8 cellular contexts compared by ENCODE assay signal in the genomic region with DNA sequence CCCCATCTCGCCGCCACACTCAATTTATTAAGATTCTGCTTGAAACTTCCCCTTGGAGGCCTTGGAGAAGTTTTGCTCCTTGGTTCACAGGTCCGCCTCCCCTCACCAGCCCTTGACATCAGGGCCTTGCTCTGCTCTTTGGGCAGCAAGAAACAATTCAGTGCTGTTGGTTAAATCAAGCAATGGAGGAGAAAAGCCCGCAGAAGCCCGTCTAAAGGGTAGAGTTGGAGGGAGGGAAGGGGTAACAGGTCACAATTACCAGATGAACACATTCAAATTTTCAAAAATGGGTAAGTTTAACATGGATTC. TPM values are rescaled to one million over a fixed set of nuclear protein-coding genes. Genes with fewer than 3 reads are reported as not detected.
DNase-seq lines count a peak whose midpoint lies in the region; ATAC-seq, FAIRE-seq and TF ChIP-seq lines count a peak whose summit lies in the region.

No MANE protein-coding gene starts in this region.

- H3K4me3 ChIP-seq in DOHH2 (ENCODE audit: low read length) (peak overlapping the region; percentile 77), fibroblast of the aortic adventitia (ENCODE audit: low read depth, low read length) (peak overlapping the region; percentile 85), pancreas (peak overlapping the region; percentile 55 to 78 (median 70))

- H3F3A ChIP-seq in DOHH2 (ENCODE audit: control insufficient read depth, insufficient read depth), result peaks cover 6% of the 10 kb centered on the region; the same call in 1 of the 2 replicates

- peaks cover 42% of the 10 kb centered on the region for H3K36me3 Mint-ChIP-seq in activated CD4-positive, alpha-beta memory T cell treated with anti-CD3 and anti-CD28 coated beads for 36 hours

- H3K27ac ChIP-seq in DOHH2 (ENCODE audit: low read depth, low read length), result no peak overlapping the region
- peak overlapping the region; percentile 84 to 93 (median 90) for H3K27ac ChIP-seq in pancreas

- peak overlapping the region; percentile 92 for H3K4me3 Mint-ChIP-seq in activated CD4-positive, alpha-beta memory T cell treated with anti-CD3 and anti-CD28 coated beads for 36 hours

- no peaks in the 10 kb centered on the region for H3K27me3 Mint-ChIP-seq in activated CD4-positive, alpha-beta memory T cell treated with anti-CD3 and anti-CD28 coated beads for 36 hours

- no peaks in the 10 kb centered on the region for H3K9me2 ChIP-seq in DOHH2 (replicated peaks; ENCODE audit: control insufficient read depth, low read length)

- H3K9me3 ChIP-seq in DOHH2 (ENCODE audit: control insufficient read depth, insufficient read depth, low read length) (no peaks in the 10 kb centered on the region), pancreas (no peaks in the 10 kb centered on the region)

- WGBS in pancreas, 2 donors, result 22 to 27% methylated on average over 5 of the region's 5 CpGs

- intact Hi-C loops in activated CD4-positive, alpha-beta memory T cell treated with anti-CD3 and anti-CD28 coated beads for 36 hours (cut with micrococcal nuclease), result loop anchor here (1.0 to 10.0 kb wide), 6 partner anchors 13 to 729 kb away; a partner anchor contains a TSS
- intact Hi-C loops in pancreas (cut with DNase I), result loop anchor here in 2 of 3 donors (5.0 kb wide), 2 partner anchors 114 to 119 kb away; a partner anchor contains a TSS

- H3K79me2 ChIP-seq in DOHH2 (ENCODE audit: control insufficient read depth, low read length), result no peaks in the 10 kb centered on the region

- POLR2A ChIA-PET in activated CD4-positive, alpha-beta memory T cell treated with anti-CD3 and anti-CD28 coated beads for 36 hours (lab: Charles Lee), result interaction anchor here (0.5 to 2.6 kb wide), 9 partner anchors 13 to 147 kb away, joined by 3 to 16 read pairs (median 5); a partner anchor contains a TSS

- CTCF ChIA-PET in activated CD4-positive, alpha-beta memory T cell treated with anti-CD3 and anti-CD28 coated beads for 36 hours (lab: Charles Lee), result interaction anchor here (1.0 to 13.3 kb wide), 2 partner anchors 115 to 179 kb away, joined by 3 to 230 read pairs; a partner anchor contains a TSS

- no peaks in the 10 kb centered on the region for H3K9me3 Mint-ChIP-seq in activated CD4-positive, alpha-beta memory T cell treated with anti-CD3 and anti-CD28 coated beads for 36 hours

- DNase-seq in activated CD4-positive, alpha-beta memory T cell treated with anti-CD3 and anti-CD28 coated beads for 36 hours, result peak; percentile 24
- DNase-seq in fibroblast of the aortic adventitia (ENCODE audit: low read depth) (peak; percentile 32), pancreas (peak in 1 of 6 donors; percentile 24), NCI-H1105 treated with DMSO at 0.1 percent for 48 hours (lab: John Stamatoyannopoulos, UW) (no peak), DMS153 (lab: John Stamatoyannopoulos, UW) (no peak)

- peaks cover 61% of the 10 kb centered on the region for H3K4me1 Mint-ChIP-seq in activated CD4-positive, alpha-beta memory T cell treated with anti-CD3 and anti-CD28 coated beads for 36 hours (ENCODE audit: low read depth)

- H3K4me1 ChIP-seq in DOHH2 (ENCODE audit: control insufficient read depth, low read length), result peaks cover 21% of the 10 kb centered on the region
- H3K4me1 ChIP-seq in pancreas, result peaks cover 7 to 29% (median 7%) of the 10 kb centered on the region in 3 donors

- no peaks in the 10 kb centered on the region for H4K20me1 ChIP-seq in DOHH2 (ENCODE audit: control insufficient read depth, insufficient read depth, low read depth, low read length)

- no peak for FAIRE-seq in pancreas (lab: Jason Lieb, UNC)

- H3K27ac Mint-ChIP-seq in activated CD4-positive, alpha-beta memory T cell treated with anti-CD3 and anti-CD28 coated beads for 36 hours, result peak overlapping the region; percentile 97

- ATAC-seq in HG02938 (IDR thresholded peaks at IDR 0.05; ENCODE audit: unreplicated experiment) (peak; percentile 5), pancreas (peak in 3 of 4 donors; percentile 14 to 33 (median 30)), HG03025 (IDR thresholded peaks at IDR 0.05; ENCODE audit: low FRiP score, unreplicated experiment) (no peak)

- no peaks in the 10 kb centered on the region for H3K36me3 ChIP-seq in DOHH2 (ENCODE audit: control insufficient read depth, low read length)
- peaks cover 0 to 5% (median 4%) of the 10 kb centered on the region in 3 donors for H3K36me3 ChIP-seq in pancreas

- peak overlapping the region; percentile 92 for H3K4me2 ChIP-seq in DOHH2 (ENCODE audit: low read length)

- no peaks in the 10 kb centered on the region for H3K27me3 ChIP-seq in DOHH2 (ENCODE audit: control insufficient read depth, low read length)
- H3K27me3 ChIP-seq in pancreas, result no peaks in the 10 kb centered on the region

- TF ChIP-seq CTCF in DOHH2 (IDR thresholded peaks at IDR 0.05; ENCODE audit: low read depth, low read length, poor library complexity, severe bottlenecking) (no peak), fibroblast of the aortic adventitia (IDR thresholded peaks at IDR 0.05; ENCODE audit: insufficient read depth, low read length) (no peak), pancreas (IDR thresholded peaks at IDR 0.05) (no peak)

RNA-seq across cellular contexts. Expression of a gene that starts 0.4 kb away (rescaled TPM):
- total RNA-seq in activated CD4-positive, alpha-beta memory T cell treated with anti-CD3 and anti-CD28 coated beads for 36 hours, result 10 to 100 TPM; 38.1 to 38.4 TPM
- total RNA-seq in fibroblast of the aortic adventitia (ENCODE audit: low replicate concordance) (31.7 and 32.6 TPM in 2 replicates), pancreas (10 to 100 TPM in 5 of 6 donors, 1 to 10 TPM in 1; 8.6 to 22.7 (median 13.3) TPM)
- polyA plus RNA-seq in pancreas, result 10 to 100 TPM; 18.1 to 33.2 TPM

RNA-seq across cellular contexts. Expression of a gene that starts 0.5 kb away (rescaled TPM):
- total RNA-seq in activated CD4-positive, alpha-beta memory T cell treated with anti-CD3 and anti-CD28 coated beads for 36 hours, result 10 to 100 TPM; 39.6 to 40.8 TPM
- total RNA-seq in fibroblast of the aortic adventitia (ENCODE audit: low replicate concordance) (33.5 and 39.6 TPM in 2 replicates), pancreas (10 to 100 TPM; 15.3 to 36.6 (median 21.1) TPM)
- polyA plus RNA-seq in pancreas, result 1 to 10 TPM; 7.4 to 8.3 TPM

RNA-seq across cellular contexts. Expression of a gene that starts 13.8 kb away (rescaled TPM):
- 10 to 100 TPM in 1 of 2 experiments, 1 to 10 TPM in 1; 9.1 to 11.0 TPM for total RNA-seq in activated CD4-positive, alpha-beta memory T cell treated with anti-CD3 and anti-CD28 coated beads for 36 hours
- total RNA-seq in fibroblast of the aortic adventitia (ENCODE audit: low replicate concordance), result 0.72 and 0.82 TPM in 2 replicates
- total RNA-seq in pancreas, result under 1 TPM; 0.14 to 0.78 (median 0.45) TPM
- polyA plus RNA-seq in pancreas, result under 1 TPM; 0.76 to 0.80 TPM

RNA-seq across cellular contexts. Expression of a gene that starts 48.9 kb away (rescaled TPM):
- total RNA-seq in activated CD4-positive, alpha-beta memory T cell treated with anti-CD3 and anti-CD28 coated beads for 36 hours, result 10 to 100 TPM; 43.4 to 46.0 TPM
- total RNA-seq in fibroblast of the aortic adventitia (ENCODE audit: low replicate concordance), result 31.6 and 47.3 TPM in 2 replicates
- total RNA-seq in pancreas, result 10 to 100 TPM; 19.7 to 35.1 (median 25.9) TPM
- 10 to 100 TPM in 1 of 2 donors, 1 to 10 TPM in 1; 5.7 to 12.6 TPM for polyA plus RNA-seq in pancreas

Comparison
In these comparisons a context has a peak if more than half of its experiments do, and no peak if none do; other contexts are left out.
1. DNase-seq: peak in activated CD4-positive, alpha-beta memory T cell treated with anti-CD3 and anti-CD28 coated beads for 36 hours (single experiment) and fibroblast of the aortic adventitia (single experiment); none in NCI-H1105 treated with DMSO at 0.1 percent for 48 hours (single experiment) and DMS153 (single experiment).
2. Peak in every context shown above with its lines, with median percentiles within 50 percentile points of each other: H3K4me3 ChIP-seq.